12 cellular contexts compared by ENCODE assay signal in the genomic region with DNA sequence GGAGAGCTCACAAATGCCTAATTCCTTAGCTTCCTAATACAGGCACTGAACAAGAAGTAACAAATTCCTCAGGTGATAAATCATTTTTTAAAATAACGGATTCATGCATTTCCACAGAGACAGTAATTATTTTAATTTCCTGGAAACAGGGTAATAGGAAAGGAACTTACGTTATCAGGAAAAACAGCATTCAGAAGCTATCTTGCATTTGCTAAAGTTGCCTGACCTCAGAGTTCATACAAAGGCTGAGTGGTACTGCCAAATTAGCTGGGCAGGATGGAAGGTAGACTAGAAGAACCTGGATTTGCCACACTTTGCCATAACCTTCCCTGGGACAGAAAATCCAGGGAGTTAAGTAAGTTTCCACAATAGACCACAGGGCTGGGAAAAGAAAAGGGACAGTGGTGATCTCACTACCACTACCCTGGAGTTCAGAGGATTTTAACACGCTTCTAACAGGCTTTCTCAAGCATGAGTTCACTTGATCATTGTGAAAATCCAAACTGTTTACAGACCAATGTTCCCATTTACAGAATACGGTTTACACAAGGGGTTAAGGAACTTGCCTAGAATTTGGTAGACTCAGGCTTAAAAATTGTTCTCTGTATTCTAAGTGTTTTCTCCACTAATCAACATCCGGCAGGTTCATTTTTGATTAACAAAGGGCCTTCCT. TPM values are rescaled to one million over a fixed set of nuclear protein-coding genes. Genes with fewer than 3 reads are reported as not detected.
DNase-seq lines count a peak whose midpoint lies in the region; ATAC-seq and TF ChIP-seq lines count a peak whose summit lies in the region.
"Had no signal": no experiment of that assay in that cellular context is flagged by ENCODE, and none has a peak within 500 bp of the region (broad histone marks: within the 10 kb centered on the region; RNA-seq: fewer than 3 reads in every experiment).

No MANE protein-coding gene starts in this region.

- H3K36me3 Mint-ChIP-seq in effector memory CD8-positive, alpha-beta T cell (ENCODE audit: insufficient read depth): no peaks in the 10 kb centered on the region

- intact Hi-C loops in stomach (cut with DNase I; ENCODE audit: low total_unique reads): no loop called here

- no peaks in the 10 kb centered on the region for H3K27me3 ChIP-seq in HUES64 (ENCODE audit: insufficient read depth, low read length)
- H3K27me3 ChIP-seq in stomach: no peaks in the 10 kb centered on the region
- H3K27me3 ChIP-seq: MG63 had no signal

- H3K9me3 ChIP-seq in HUES64 (ENCODE audit: insufficient read depth, low read depth, low read length): no peaks in the 10 kb centered on the region
- no peaks in the 10 kb centered on the region for H3K9me3 ChIP-seq in stomach
- H3K9me3 ChIP-seq: MG63 had no signal

- no peaks in the 10 kb centered on the region for H3K4me1 Mint-ChIP-seq in effector memory CD8-positive, alpha-beta T cell (ENCODE audit: low read depth in 2 of 2)

- peaks cover 24% of the 10 kb centered on the region for H3K4me1 ChIP-seq in HUES64 (ENCODE audit: insufficient read depth, low read length)
- peaks cover 19 to 87% (median 61%) of the 10 kb centered on the region in 4 donors for H3K4me1 ChIP-seq in stomach

- no peak overlapping the region for H3K9ac ChIP-seq in HUES64 (ENCODE audit: low read depth, low read length)

- H3K27ac Mint-ChIP-seq in effector memory CD8-positive, alpha-beta T cell: no peak overlapping the region

- no peaks in the 10 kb centered on the region for H3K36me3 ChIP-seq in HUES64 (ENCODE audit: insufficient read depth, low read length)
- no peaks in the 10 kb centered on the region for H3K36me3 ChIP-seq in stomach

- no peak overlapping the region for H3K4me3 Mint-ChIP-seq in effector memory CD8-positive, alpha-beta T cell
- H3K4me3 Mint-ChIP-seq: nephron had no signal

- peak overlapping the region; percentile 3; the same call in 1 of the 2 replicates for H3K27ac ChIP-seq in HUES64 (ENCODE audit: low read depth, low read length)
- peak overlapping the region in 4 of 5 donors; percentile 45 to 79 (median 64) for H3K27ac ChIP-seq in stomach
- H3K27ac ChIP-seq: C4-2B, VCaP had no signal

- 87% methylated on average over 5 of the region's 5 CpGs for WGBS in HUES64
- WGBS in stomach, 5 donors: 39 to 53% (median 39%) methylated on average over 5 of the region's 5 CpGs

- peak; percentile 78 for ATAC-seq in left lobe of liver
- ATAC-seq in HG03432 (IDR thresholded peaks at IDR 0.05; ENCODE audit: unreplicated experiment): no peak
- no peak for ATAC-seq in effector memory CD8-positive, alpha-beta T cell (replicated peaks)

- no peak for TF ChIP-seq EP300 in stomach (IDR thresholded peaks at IDR 0.05)

- DNase-seq in dermis microvascular lymphatic vessel endothelial cell (ENCODE audit: low read depth in 2 of 2) (peak; percentile 75 to 89), left lobe of liver (ENCODE audit: low spot score) (no peak), stomach (no peak), occipital lobe (lab: John Stamatoyannopoulos, UW) (no peak), NCI-H146 (lab: John Stamatoyannopoulos, UW) (no peak)
- DNase-seq in effector memory CD8-positive, alpha-beta T cell: no peak
- DNase-seq: MG63 had no signal

- H3K27me3 Mint-ChIP-seq in effector memory CD8-positive, alpha-beta T cell: peaks cover 26 to 35% of the 10 kb centered on the region in 2 donors

- TF ChIP-seq POLR2A in stomach (IDR thresholded peaks at IDR 0.05): no peak

- H3K4me3 ChIP-seq in HUES64 (ENCODE audit: low read length): no peak overlapping the region
- no peak overlapping the region for H3K4me3 ChIP-seq in stomach
- H3K4me3 ChIP-seq: MG63 had no signal

- H3K9me3 Mint-ChIP-seq in effector memory CD8-positive, alpha-beta T cell: no peaks in the 10 kb centered on the region
- H3K9me3 Mint-ChIP-seq: nephron had no signal

- no peak for TF ChIP-seq CTCF in stomach (IDR thresholded peaks at IDR 0.05)

RNA-seq across cellular contexts. Expression of a gene that starts 57.0 kb away (rescaled TPM):
- polyA plus RNA-seq in HUES64 (2013, experiment 1 of 2): 18.7 TPM
- polyA plus RNA-seq in HUES64 (2013, experiment 2 of 2): 19.6 TPM
- 22.5 and 29.8 TPM in 2 replicates for total RNA-seq in dermis microvascular lymphatic vessel endothelial cell
- total RNA-seq in left lobe of liver: 16.7 TPM
- 10 to 100 TPM; 11.7 to 60.6 (median 44.6) TPM for total RNA-seq in stomach
- 10 to 100 TPM in 2 of 3 donors, 1 to 10 TPM in 1; 9.2 to 14.2 (median 11.1) TPM for polyA plus RNA-seq in stomach
- total RNA-seq in occipital lobe: 27.8 TPM

Comparison
In these comparisons a context has a peak if more than half of its experiments do, and no peak if none do; other contexts are left out.
1. DNase-seq: peak in dermis microvascular lymphatic vessel endothelial cell (2 of 2); none in left lobe of liver (single experiment), stomach (single experiment), occipital lobe (single experiment), effector memory CD8-positive, alpha-beta T cell (0 of 3) and NCI-H146 (single experiment).